Comparison of ENCODE assay signal across 17 cellular contexts in the genomic region with DNA sequence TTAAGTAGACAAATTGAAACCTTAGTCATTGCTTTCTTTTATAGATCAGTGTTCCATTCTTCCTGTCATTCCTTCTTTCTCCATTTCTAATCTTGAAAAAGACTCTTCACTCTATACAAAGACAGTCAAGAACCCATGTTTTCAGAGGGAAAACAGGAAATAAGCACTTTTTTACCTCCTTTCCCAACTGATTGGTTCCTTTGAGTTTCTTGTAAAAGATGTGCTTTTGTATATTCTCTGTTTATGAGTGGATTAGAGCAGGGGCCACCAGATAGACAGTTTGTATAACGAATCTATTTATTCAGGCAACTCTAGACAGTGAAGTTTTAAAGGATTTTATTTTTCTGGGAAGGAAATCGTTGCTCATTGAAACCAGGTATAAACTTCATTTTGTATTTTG. TPM values are rescaled to one million over a fixed set of nuclear protein-coding genes. Genes with fewer than 3 reads are reported as not detected.
A peak's percentile ranks its signal among the peaks of the same experiment; 100 is the strongest.
DNase-seq lines count a peak whose midpoint lies in the region; ATAC-seq, FAIRE-seq and TF ChIP-seq lines count a peak whose summit lies in the region.
"Had no signal": no experiment of that assay in that cellular context is flagged by ENCODE, and none has a peak within 500 bp of the region (broad histone marks: within the 10 kb centered on the region; RNA-seq: fewer than 3 reads in every experiment).

No MANE protein-coding gene starts in this region.

- H3K4me3 ChIP-seq in SK-N-MC: no peak overlapping the region; the same call in 1 of the 2 replicates
- H3K4me3 ChIP-seq in Caco-2 (ENCODE audit: low read depth, low read length): no peak overlapping the region
- H3K4me3 ChIP-seq: HAP-1 had no signal

- no TSS peak for BruUV-seq in Caco-2 (replicated peaks; lab: Mats Ljungman, UMichigan)

- no peaks in the 10 kb centered on the region for H3K27me3 ChIP-seq in Caco-2 (replicated peaks; ENCODE audit: control insufficient read depth, insufficient read depth, low read length)
- H3K27me3 ChIP-seq: BE2C had no signal

- H3K36me3 ChIP-seq in SK-N-MC (ENCODE audit: insufficient read depth, low read length) (no peaks in the 10 kb centered on the region), Caco-2 (ENCODE audit: control insufficient read depth, insufficient read depth, low read length) (no peaks in the 10 kb centered on the region)
- H3K36me3 ChIP-seq: HAP-1 had no signal

- peaks cover 19% of the 10 kb centered on the region for H3K36me3 Mint-ChIP-seq in memory B cell
- peaks cover 28% of the 10 kb centered on the region for H3K36me3 Mint-ChIP-seq in stimulated activated memory B cell treated with anti-CD40 and anti-IgM and Interleukin-4, amounts not matched to agents 10 μg/mL and 1 μg/mL and 100 μg/mL, for 72 hours
- peaks cover 4% of the 10 kb centered on the region for H3K36me3 Mint-ChIP-seq in HFFc6 (ENCODE audit: low read depth)
- no peaks in the 10 kb centered on the region for H3K36me3 Mint-ChIP-seq in Caco-2 (ENCODE audit: insufficient read depth, unreplicated experiment)

- POLR2A ChIA-PET in Caco-2 (lab: Charles Lee): no interaction called here

- no peaks in the 10 kb centered on the region for H3K4me1 ChIP-seq in Caco-2
- H3K4me1 ChIP-seq: BE2C had no signal

- no peak for ATAC-seq in memory B cell (ENCODE audit: low read depth)
- no peak for ATAC-seq in stimulated activated memory B cell treated with anti-CD40 and anti-IgM and Interleukin-4, amounts not matched to agents 10 μg/mL and 1 μg/mL and 100 μg/mL, for 72 hours

- peak; percentile 72 for FAIRE-seq in GM19239 (lab: Jason Lieb, UNC)
- FAIRE-seq: D721Med, GM12891, GM18507 had no signal

- no peak overlapping the region for H3K9ac ChIP-seq in SK-N-MC (ENCODE audit: insufficient read length)

- H3K27ac ChIP-seq in SK-N-MC: peak overlapping the region; percentile 60; the same call in 1 of the 2 replicates
- H3K27ac ChIP-seq: HL-60 had no signal

- peaks cover 44% of the 10 kb centered on the region for H3K4me1 Mint-ChIP-seq in memory B cell
- peaks cover 75% of the 10 kb centered on the region for H3K4me1 Mint-ChIP-seq in stimulated activated memory B cell treated with anti-CD40 and anti-IgM and Interleukin-4, amounts not matched to agents 10 μg/mL and 1 μg/mL and 100 μg/mL, for 72 hours
- H3K4me1 Mint-ChIP-seq in HFFc6 (ENCODE audit: low read depth): peaks cover 34% of the 10 kb centered on the region
- H3K4me1 Mint-ChIP-seq in Caco-2 (ENCODE audit: low read depth, unreplicated experiment): no peaks in the 10 kb centered on the region

- CTCF ChIA-PET in Caco-2 (lab: Charles Lee): no interaction called here

- DNase-seq in GM19239 (ENCODE audit: insufficient read length, low spot score): no peak
- no peak for DNase-seq in SK-N-MC (ENCODE audit: low read depth, low spot score)
- DNase-seq in memory B cell (ENCODE audit: low spot score in 2 of 2): no peak
- DNase-seq in NCI-H226: no peak
- no peak for DNase-seq in HFFc6
- DNase-seq in Caco-2: no peak
- DNase-seq: BE2C; C1 segment of cervical spinal cord; CD4-positive, CD25-positive, alpha-beta regulatory T cell; CD8-positive, alpha-beta memory T cell; COR-L47 had no signal

- H3K4me3 Mint-ChIP-seq in memory B cell (no peak overlapping the region), HFFc6 (no peak overlapping the region), Caco-2 (ENCODE audit: unreplicated experiment) (no peak overlapping the region)
- no peak overlapping the region for H3K4me3 Mint-ChIP-seq in stimulated activated memory B cell treated with anti-CD40 and anti-IgM and Interleukin-4, amounts not matched to agents 10 μg/mL and 1 μg/mL and 100 μg/mL, for 72 hours
- H3K4me3 Mint-ChIP-seq: CD4-positive, CD25-positive, alpha-beta regulatory T cell; CD8-positive, alpha-beta memory T cell had no signal

- H3K27ac Mint-ChIP-seq in memory B cell (peak overlapping the region; percentile 77), HFFc6 (no peak overlapping the region), Caco-2 (ENCODE audit: unreplicated experiment) (no peak overlapping the region)
- peak overlapping the region; percentile 40 for H3K27ac Mint-ChIP-seq in stimulated activated memory B cell treated with anti-CD40 and anti-IgM and Interleukin-4, amounts not matched to agents 10 μg/mL and 1 μg/mL and 100 μg/mL, for 72 hours
- H3K27ac Mint-ChIP-seq: CD8-positive, alpha-beta memory T cell had no signal

- intact Hi-C loops in Caco-2 (cut with micrococcal nuclease; ENCODE audit: unreplicated experiment): no loop called here

- H3K27me3 Mint-ChIP-seq in memory B cell: no peaks in the 10 kb centered on the region
- H3K27me3 Mint-ChIP-seq in stimulated activated memory B cell treated with anti-CD40 and anti-IgM and Interleukin-4, amounts not matched to agents 10 μg/mL and 1 μg/mL and 100 μg/mL, for 72 hours: no peaks in the 10 kb centered on the region
- H3K27me3 Mint-ChIP-seq in HFFc6 (ENCODE audit: insufficient read depth): peaks cover 2% of the 10 kb centered on the region; the same call in 1 of the 2 replicates
- no peaks in the 10 kb centered on the region for H3K27me3 Mint-ChIP-seq in Caco-2 (ENCODE audit: insufficient read depth, unreplicated experiment)
- H3K27me3 Mint-ChIP-seq: CD4-positive, CD25-positive, alpha-beta regulatory T cell; CD8-positive, alpha-beta memory T cell had no signal

- TF ChIP-seq CTCF in HFFc6 (IDR thresholded peaks at IDR 0.05): no peak
- no peak for TF ChIP-seq CTCF in Caco-2 (IDR thresholded peaks at IDR 0.05; ENCODE audit: insufficient read depth in 1 of 2, low read depth in 1 of 2, low read length in 1 of 2, severe bottlenecking in 1 of 2, unreplicated experiment in 1 of 2)

- H3K9me3 Mint-ChIP-seq in memory B cell (no peaks in the 10 kb centered on the region), HFFc6 (no peaks in the 10 kb centered on the region), Caco-2 (ENCODE audit: unreplicated experiment) (no peaks in the 10 kb centered on the region)
- no peaks in the 10 kb centered on the region for H3K9me3 Mint-ChIP-seq in stimulated activated memory B cell treated with anti-CD40 and anti-IgM and Interleukin-4, amounts not matched to agents 10 μg/mL and 1 μg/mL and 100 μg/mL, for 72 hours
- H3K9me3 Mint-ChIP-seq: CD8-positive, alpha-beta memory T cell had no signal

- H3K9me3 ChIP-seq in SK-N-MC (ENCODE audit: low read depth, low read length) (no peaks in the 10 kb centered on the region), Caco-2 (no peaks in the 10 kb centered on the region; the same call in 1 of the 2 replicates)
- H3K9me3 ChIP-seq: BE2C, HAP-1 had no signal

RNA-seq across cellular contexts. Expression of a gene that starts 49.8 kb away (rescaled TPM):
- 10 to 100 TPM; 48.9 to 61.1 (median 56.6) TPM for total RNA-seq in HFFc6 (2021; fragmentation: NEBNext Ultra II Directional; extraction: Animal tissue kit (Norgen Biotek cat#: 25700))
- total RNA-seq in Caco-2 (2022): 36.1 and 38.5 TPM in 2 replicates

RNA-seq across cellular contexts. Expression of a gene that starts 50.2 kb away (rescaled TPM):
- 10 to 100 TPM; 28.5 to 36.1 (median 31.2) TPM for total RNA-seq in HFFc6 (2021; fragmentation: NEBNext Ultra II Directional; extraction: Animal tissue kit (Norgen Biotek cat#: 25700))
- total RNA-seq in Caco-2 (2022): 16.7 and 19.2 TPM in 2 replicates

Comparison
In these comparisons a context has a peak if more than half of its experiments do, and no peak if none do; other contexts are left out.
1. H3K27ac Mint-ChIP-seq: peak in memory B cell (single experiment) and stimulated activated memory B cell treated with anti-CD40 and anti-IgM and Interleukin-4, amounts not matched to agents 10 μg/mL and 1 μg/mL and 100 μg/mL, for 72 hours (single experiment); none in HFFc6 (single experiment) and Caco-2 (single experiment).